Comparison of ENCODE assay signal across 13 cellular contexts in genomic region chr20:8646716-8647115, GRCh38.
DNase-seq lines count a peak whose midpoint lies in the region; ATAC-seq and TF ChIP-seq lines count a peak whose summit lies in the region.
"Had no signal": no experiment of that assay in that cellular context is flagged by ENCODE, and none has a peak within 500 bp of the region (broad histone marks: within the 10 kb centered on the region; RNA-seq: fewer than 3 reads in every experiment).

No MANE protein-coding gene starts in this region.

- H3K27ac ChIP-seq in MM.1S (ENCODE audit: low read length): no peak overlapping the region
- H3K27ac ChIP-seq: adrenal gland had no signal

- H3K36me3 ChIP-seq in MM.1S (replicated peaks; ENCODE audit: insufficient read depth, low read length): no peaks in the 10 kb centered on the region
- H3K36me3 ChIP-seq: adrenal gland had no signal

- H3K4me3 ChIP-seq in AG04449 (ENCODE audit: low read depth, low read length): no peak overlapping the region
- no peak overlapping the region for H3K4me3 ChIP-seq in MM.1S (ENCODE audit: low read length)
- H3K4me3 ChIP-seq: adrenal gland, lung had no signal

- no peak for ATAC-seq in sciatic nerve
- ATAC-seq: activated T-cell treated with anti-CD3 and anti-CD28 coated beads, Interleukin-2, amount 50 U/mL, for 4 hours had no signal

- H3K9ac ChIP-seq in MM.1S (ENCODE audit: low read length): no peak overlapping the region

- H3K79me2 ChIP-seq in MM.1S (ENCODE audit: low read length): no peaks in the 10 kb centered on the region

- TF ChIP-seq CTCF in AG04449 (IDR thresholded peaks at IDR 0.05; ENCODE audit: insufficient read depth, low read length, missing control alignments): no peak
- TF ChIP-seq CTCF in chondrocyte (IDR thresholded peaks at IDR 0.05): no peak
- TF ChIP-seq CTCF in mesothelial cell of epicardium (IDR thresholded peaks at IDR 0.05; ENCODE audit: unreplicated experiment): no peak
- TF ChIP-seq CTCF in MM.1S (IDR thresholded peaks at IDR 0.05; ENCODE audit: low read length): no peak

- no peak overlapping the region for H3K4me2 ChIP-seq in MM.1S (ENCODE audit: low read depth, low read length)

- peak; percentile 82 for DNase-seq in AG04449 (ENCODE audit: low read depth, low spot score)
- DNase-seq in HT1080 (ENCODE audit: low read depth): peak; percentile 83
- no peak for DNase-seq in chondrocyte (ENCODE audit: low spot score)
- DNase-seq in mesothelial cell of epicardium (ENCODE audit: low spot score in 2 of 2, unreplicated experiment in 2 of 2): no peak
- no peak for DNase-seq in MM.1S
- no peak for DNase-seq in sciatic nerve (ENCODE audit: low spot score)
- DNase-seq in HPDE6-E6E7 (ENCODE audit: extremely low spot score): no peak
- no peak for DNase-seq in activated CD4-positive, CD25-positive, alpha-beta regulatory T cell (lab: John Stamatoyannopoulos, UW)
- DNase-seq: activated CD4-positive, alpha-beta T cell treated with anti-CD3 and anti-CD28 coated beads for 48 hours; activated T-cell treated with anti-CD3 and anti-CD28 coated beads, Interleukin-2, amount 50 U/mL, for 4 hours; adrenal gland; effector CD4-positive, alpha-beta T cell had no signal

- no peaks in the 10 kb centered on the region for H3K9me3 ChIP-seq in MM.1S (replicated peaks; ENCODE audit: insufficient read depth, low read length)
- H3K9me3 ChIP-seq: adrenal gland had no signal

- no peak overlapping the region for H2AFZ ChIP-seq in MM.1S (ENCODE audit: low read length)

- H3K4me1 ChIP-seq in MM.1S (ENCODE audit: low read length): no peaks in the 10 kb centered on the region

- H3K4me1 Mint-ChIP-seq in chondrocyte (ENCODE audit: low read depth) (peaks cover 36% of the 10 kb centered on the region), mesothelial cell of epicardium (peaks cover 28% of the 10 kb centered on the region)

- no peak overlapping the region for H3K4me3 Mint-ChIP-seq in chondrocyte (ENCODE audit: unreplicated experiment)
- H3K4me3 Mint-ChIP-seq in mesothelial cell of epicardium: no peak overlapping the region
- H3K4me3 Mint-ChIP-seq: activated T-cell treated with anti-CD3 and anti-CD28 coated beads, Interleukin-2, amount 50 U/mL, for 4 hours had no signal

- H3K36me3 Mint-ChIP-seq in chondrocyte (ENCODE audit: low read depth) (peaks cover 2% of the 10 kb centered on the region), mesothelial cell of epicardium (peaks cover 29% of the 10 kb centered on the region)

- no peaks in the 10 kb centered on the region for H3K27me3 ChIP-seq in MM.1S (replicated peaks; ENCODE audit: insufficient read depth, low read length)
- H3K27me3 ChIP-seq: adrenal gland had no signal

- POLR2A ChIA-PET in AG04449 (lab: Yijun Ruan, JAX): no interaction called here

- intact Hi-C loops in sciatic nerve (cut with DNase I): no loop called here

- H3K9me3 Mint-ChIP-seq in chondrocyte (ENCODE audit: low read depth) (no peaks in the 10 kb centered on the region), mesothelial cell of epicardium (peaks cover 5% of the 10 kb centered on the region)
- H3K9me3 Mint-ChIP-seq: activated T-cell treated with anti-CD3 and anti-CD28 coated beads, Interleukin-2, amount 50 U/mL, for 4 hours had no signal

- no peaks in the 10 kb centered on the region for H3F3A ChIP-seq in MM.1S (ENCODE audit: insufficient read depth, low read length)

- H3K27ac Mint-ChIP-seq in chondrocyte (ENCODE audit: unreplicated experiment) (peak overlapping the region; percentile 5), mesothelial cell of epicardium (peak overlapping the region; percentile 33)

- CTCF ChIA-PET in AG04449 (lab: Yijun Ruan, JAX): no interaction called here

- no peaks in the 10 kb centered on the region for H3K27me3 Mint-ChIP-seq in chondrocyte (ENCODE audit: low read depth)
- no peaks in the 10 kb centered on the region for H3K27me3 Mint-ChIP-seq in mesothelial cell of epicardium (ENCODE audit: low read depth)

- no peaks in the 10 kb centered on the region for H3K9me2 ChIP-seq in MM.1S (replicated peaks; ENCODE audit: insufficient read depth, low read length)

- no peaks in the 10 kb centered on the region for H4K20me1 ChIP-seq in MM.1S (ENCODE audit: insufficient read depth, low read length)

Comparison
In these comparisons a context has a peak if more than half of its experiments do, and no peak if none do; other contexts are left out.
1. DNase-seq: peak in AG04449 (single experiment) and HT1080 (single experiment); none in chondrocyte (single experiment), mesothelial cell of epicardium (0 of 2), MM.1S (single experiment), sciatic nerve (single experiment), HPDE6-E6E7 (single experiment) and activated CD4-positive, CD25-positive, alpha-beta regulatory T cell (0 of 4).